In genomic region chr1:61293197-61293596, GRCh38 we compare ENCODE assay signal across 1 cellular context.
TF ChIP-seq lines count a peak whose summit lies in the region.

No MANE protein-coding gene starts in this region.

TF ChIP-seq in H1, 55 proteins besides CTCF, POLR2A, EP300 and RAD21 (continued from another document):
- TF ChIP-seq CTBP2 (IDR thresholded peaks at IDR 0.05; ENCODE audit: borderline replicate concordance, insufficient read depth, insufficient read length, low read length) (no peak), SAP30 (IDR thresholded peaks at IDR 0.05; ENCODE audit: insufficient read depth, insufficient replicate concordance, low read length) (no peak)
